In genomic region chr5:167623354-167623753, GRCh38 we compare ENCODE assay signal across 16 cellular contexts.
"Had no signal": no experiment of that assay in that cellular context is flagged by ENCODE, and none has a peak within 500 bp of the region (broad histone marks: within the 10 kb centered on the region; RNA-seq: fewer than 3 reads in every experiment).

No MANE protein-coding gene starts in this region.

- H3K4me3 Mint-ChIP-seq: activated naive CD8-positive, alpha-beta T cell treated with anti-CD3 and anti-CD28 coated beads for 36 hours; activated T-cell treated with anti-CD3 and anti-CD28 coated beads, Interleukin-2, amount 50 U/mL, for 72 hours; brain; effector memory CD8-positive, alpha-beta T cell; naive thymus-derived CD4-positive, alpha-beta T cell; stimulated activated memory B cell treated with anti-CD40 and anti-IgM and Interleukin-4, amounts not matched to agents 10 μg/mL and 1 μg/mL and 100 μg/mL, for 72 hours had no signal

- H3K4me1 Mint-ChIP-seq: activated naive CD8-positive, alpha-beta T cell treated with anti-CD3 and anti-CD28 coated beads for 36 hours; naive thymus-derived CD4-positive, alpha-beta T cell; stimulated activated memory B cell treated with anti-CD40 and anti-IgM and Interleukin-4, amounts not matched to agents 10 μg/mL and 1 μg/mL and 100 μg/mL, for 72 hours had no signal

- H3K27me3 ChIP-seq: left lung, right lobe of liver, upper lobe of right lung had no signal

- H3K36me3 Mint-ChIP-seq: activated naive CD8-positive, alpha-beta T cell treated with anti-CD3 and anti-CD28 coated beads for 36 hours; brain; naive thymus-derived CD4-positive, alpha-beta T cell; stimulated activated memory B cell treated with anti-CD40 and anti-IgM and Interleukin-4, amounts not matched to agents 10 μg/mL and 1 μg/mL and 100 μg/mL, for 72 hours had no signal

- ATAC-seq: activated T-cell treated with anti-CD3 and anti-CD28 coated beads, Interleukin-2, amount 50 U/mL, for 72 hours; effector memory CD8-positive, alpha-beta T cell; left lung; naive thymus-derived CD4-positive, alpha-beta T cell; pancreas; right lobe of liver; stimulated activated memory B cell treated with anti-CD40 and anti-IgM and Interleukin-4, amounts not matched to agents 10 μg/mL and 1 μg/mL and 100 μg/mL, for 72 hours; upper lobe of right lung had no signal

- H3K4me1 ChIP-seq: left lung, pancreas, right lobe of liver, upper lobe of right lung had no signal

- H3K9me3 ChIP-seq: left lung, pancreas, right lobe of liver, upper lobe of right lung had no signal

- H3K4me3 ChIP-seq: left lung, pancreas, right lobe of liver, upper lobe of right lung had no signal

- DNase-seq: activated CD4-positive, alpha-beta T cell treated with anti-CD3 and anti-CD28 coated beads, Interleukin-2, amount 50 U/mL, for 4 hours; activated gamma-delta T cell; activated naive CD8-positive, alpha-beta T cell treated with anti-CD3 and anti-CD28 coated beads for 36 hours; activated T-cell treated with anti-CD3 and anti-CD28 coated beads, Interleukin-2, amount 50 U/mL, for 72 hours; amniotic stem cell; caudate nucleus; effector memory CD8-positive, alpha-beta T cell; left lung; naive thymus-derived CD4-positive, alpha-beta T cell; pancreas; right lobe of liver; stimulated activated CD4-positive, alpha-beta T cell treated with anti-CD3 and anti-CD28 coated beads, Interleukin-4, amount 100 ng/mL, for 4 hours; upper lobe of right lung; WERI-Rb-1 had no signal

- H3K27ac Mint-ChIP-seq: activated naive CD8-positive, alpha-beta T cell treated with anti-CD3 and anti-CD28 coated beads for 36 hours; activated T-cell treated with anti-CD3 and anti-CD28 coated beads, Interleukin-2, amount 50 U/mL, for 72 hours; brain; effector memory CD8-positive, alpha-beta T cell; naive thymus-derived CD4-positive, alpha-beta T cell; stimulated activated memory B cell treated with anti-CD40 and anti-IgM and Interleukin-4, amounts not matched to agents 10 μg/mL and 1 μg/mL and 100 μg/mL, for 72 hours had no signal

- H3K27me3 Mint-ChIP-seq: activated naive CD8-positive, alpha-beta T cell treated with anti-CD3 and anti-CD28 coated beads for 36 hours; effector memory CD8-positive, alpha-beta T cell; naive thymus-derived CD4-positive, alpha-beta T cell; stimulated activated memory B cell treated with anti-CD40 and anti-IgM and Interleukin-4, amounts not matched to agents 10 μg/mL and 1 μg/mL and 100 μg/mL, for 72 hours had no signal

- H3K9me3 Mint-ChIP-seq: brain; stimulated activated memory B cell treated with anti-CD40 and anti-IgM and Interleukin-4, amounts not matched to agents 10 μg/mL and 1 μg/mL and 100 μg/mL, for 72 hours had no signal

- H3K27ac ChIP-seq: left lung, pancreas, right lobe of liver, upper lobe of right lung, WERI-Rb-1 had no signal

- H3K36me3 ChIP-seq: left lung, pancreas, right lobe of liver, upper lobe of right lung, WERI-Rb-1 had no signal
